In genomic region chrX:18931972-18932371, GRCh38 we compare ENCODE assay signal across 1 cellular context.
TF ChIP-seq lines count a peak whose summit lies in the region.

No MANE protein-coding gene starts in this region.

TF ChIP-seq in SK-N-SH treated with all-trans-retinoic acid at 6 μM for 48 hours, 23 proteins besides CTCF, POLR2A, EP300 and RAD21 (continued from another document):
- no peak for TF ChIP-seq POU6F1 (CRISPR knock-in tag; IDR thresholded peaks at IDR 0.05; ENCODE audit: borderline replicate concordance, low read depth)
